Comparison of ENCODE assay signal across 30 cellular contexts in genomic region chr3:66910721-66911120, GRCh38.
"Had no signal": no experiment of that assay in that cellular context is flagged by ENCODE, and none has a peak within 500 bp of the region (broad histone marks: within the 10 kb centered on the region; RNA-seq: fewer than 3 reads in every experiment).

No MANE protein-coding gene starts in this region.

- DNase-seq: naive thymus-derived CD4-positive, alpha-beta T cell; natural killer cell; nephron progenitor cell; occipital lobe; ovary; posterior cingulate gyrus; psoas muscle; right cardiac atrium; right lobe of liver; sigmoid colon; spleen; stimulated activated CD4-positive, alpha-beta T cell treated with anti-CD3 and anti-CD28 coated beads, Interleukin-12 subunit alpha, Interleukin-12 subunit beta, amount 100 ng/mL, for 4 hours; stimulated activated CD4-positive, alpha-beta T cell treated with anti-CD3 and anti-CD28 coated beads, Interleukin-1b, Interleukin-23, amount 100 ng/mL, for 48 hours; stimulated activated CD4-positive, alpha-beta T cell treated with anti-CD3 and anti-CD28 coated beads, Interleukin-4, amount 100 ng/mL, for 24 hours; stimulated activated naive B cell treated with anti-CD40 and anti-IgM and Interleukin-4, amounts not matched to agents 10 μg/mL and 1 μg/mL and 100 μg/mL, for 72 hours; stimulated activated naive CD4-positive, alpha-beta T cell treated with Interleukin-2 at 50 U/mL for 16 hours; stomach; thyroid gland; upper lobe of left lung had no signal

- H3K27ac ChIP-seq: neural progenitor cell, ovary, parathyroid adenoma, psoas muscle, right lobe of liver, sigmoid colon, skin epidermis, spleen, stomach, thoracic aorta, thyroid gland, tibial nerve, upper lobe of left lung, vagina had no signal

- H3K27me3 ChIP-seq: neural progenitor cell, ovary, right lobe of liver, sigmoid colon, stomach, thyroid gland, tibial nerve, upper lobe of left lung, vagina had no signal

- H3K4me1 Mint-ChIP-seq: naive thymus-derived CD4-positive, alpha-beta T cell; natural killer cell; nephron progenitor cell; stimulated activated effector memory CD8-positive, alpha-beta T cell treated with anti-CD3 and anti-CD28 coated beads, Interleukin-12 subunit alpha, Interleukin-12 subunit beta, amount 100 ng/mL, for 72 hours; stimulated activated naive B cell treated with anti-CD40 and anti-IgM and Interleukin-4, amounts not matched to agents 10 μg/mL and 1 μg/mL and 100 μg/mL, for 72 hours had no signal

- H3K36me3 ChIP-seq: ovary, right lobe of liver, sigmoid colon, spleen, stomach, thoracic aorta, thyroid gland, tibial nerve, upper lobe of left lung, vagina had no signal

- H3K9me3 ChIP-seq: ovary, psoas muscle, thyroid gland, vagina had no signal

- H3K4me1 ChIP-seq: neural progenitor cell, parathyroid adenoma, psoas muscle, right lobe of liver, sigmoid colon, spleen, stomach, thyroid gland, tibial nerve, upper lobe of left lung, vagina had no signal

- H3K9ac ChIP-seq: neural progenitor cell, parathyroid adenoma had no signal

- H3K79me2 ChIP-seq: parathyroid adenoma had no signal

- H3K27ac Mint-ChIP-seq: naive thymus-derived CD4-positive, alpha-beta T cell; natural killer cell; nephron progenitor cell; neural progenitor cell; progenitor cell of endocrine pancreas; stimulated activated effector memory CD8-positive, alpha-beta T cell treated with anti-CD3 and anti-CD28 coated beads, Interleukin-12 subunit alpha, Interleukin-12 subunit beta, amount 100 ng/mL, for 72 hours; stimulated activated naive B cell treated with anti-CD40 and anti-IgM and Interleukin-4, amounts not matched to agents 10 μg/mL and 1 μg/mL and 100 μg/mL, for 72 hours; stimulated activated naive CD8-positive, alpha-beta T cell treated with anti-CD3 and anti-CD28 coated beads, Interleukin-15, Interleukin-2, amounts not matched to agents 100 ng/mL and 50 ng/mL, for 24 hours had no signal

- H2AFZ ChIP-seq: neural progenitor cell, parathyroid adenoma had no signal

- H3K4me2 ChIP-seq: neural progenitor cell, smooth muscle cell had no signal

- H3K27me3 Mint-ChIP-seq: progenitor cell of endocrine pancreas had no signal

- H3K4me3 Mint-ChIP-seq: naive thymus-derived CD4-positive, alpha-beta T cell; natural killer cell; nephron progenitor cell; neural progenitor cell; stimulated activated effector memory CD8-positive, alpha-beta T cell treated with anti-CD3 and anti-CD28 coated beads, Interleukin-12 subunit alpha, Interleukin-12 subunit beta, amount 100 ng/mL, for 72 hours; stimulated activated naive B cell treated with anti-CD40 and anti-IgM and Interleukin-4, amounts not matched to agents 10 μg/mL and 1 μg/mL and 100 μg/mL, for 72 hours; stimulated activated naive CD8-positive, alpha-beta T cell treated with anti-CD3 and anti-CD28 coated beads, Interleukin-15, Interleukin-2, amounts not matched to agents 100 ng/mL and 50 ng/mL, for 24 hours had no signal

- H3K4me3 ChIP-seq: neural progenitor cell, ovary, psoas muscle, right lobe of liver, sigmoid colon, skin epidermis, smooth muscle cell, spleen, stomach, thoracic aorta, thyroid gland, tibial nerve, upper lobe of left lung, vagina had no signal

- H3K36me3 Mint-ChIP-seq: stimulated activated effector memory CD8-positive, alpha-beta T cell treated with anti-CD3 and anti-CD28 coated beads, Interleukin-12 subunit alpha, Interleukin-12 subunit beta, amount 100 ng/mL, for 72 hours; stimulated activated naive B cell treated with anti-CD40 and anti-IgM and Interleukin-4, amounts not matched to agents 10 μg/mL and 1 μg/mL and 100 μg/mL, for 72 hours had no signal

- FAIRE-seq: urothelium cell line had no signal
